8 cellular contexts compared by ENCODE assay signal in genomic region chr15:99305761-99306505, GRCh38. TPM values are rescaled to one million over a fixed set of nuclear protein-coding genes. Genes with fewer than 3 reads are reported as not detected.
DNase-seq lines count a peak whose midpoint lies in the region; ATAC-seq and TF ChIP-seq lines count a peak whose summit lies in the region.

No MANE protein-coding gene starts in this region.

- no peaks in the 10 kb centered on the region for H3K9me3 ChIP-seq in breast epithelium
- H3K9me3 ChIP-seq in right lobe of liver, result no peaks in the 10 kb centered on the region

- no peak for TF ChIP-seq CTCF in AG09319 (IDR thresholded peaks at IDR 0.05; ENCODE audit: low read depth, low read length)
- no peak for TF ChIP-seq CTCF in breast epithelium (IDR thresholded peaks at IDR 0.05)
- TF ChIP-seq CTCF in right lobe of liver (IDR thresholded peaks at IDR 0.05), result no peak

- ATAC-seq in right lobe of liver (peak; percentile 50 to 72 (median 62)), HG02678 (IDR thresholded peaks at IDR 0.05; ENCODE audit: unreplicated experiment) (no peak), GM18498 (IDR thresholded peaks at IDR 0.05; ENCODE audit: unreplicated experiment) (no peak), GM21576 (IDR thresholded peaks at IDR 0.05; ENCODE audit: unreplicated experiment) (no peak)

- no peaks in the 10 kb centered on the region for H3K4me1 ChIP-seq in breast epithelium
- H3K4me1 ChIP-seq in right lobe of liver, result peaks cover 0 to 26% (median 8%) of the 10 kb centered on the region in 4 donors

- H3K27me3 ChIP-seq in breast epithelium (no peaks in the 10 kb centered on the region), right lobe of liver (no peaks in the 10 kb centered on the region)

- 30% methylated on average over 8 of the region's 8 CpGs for WGBS in right lobe of liver (ENCODE audit: insufficient coverage, low coverage, low lambda C conversion rate, missing lambda C conversion rate)

- intact Hi-C loops in breast epithelium (cut with DNase I; ENCODE audit: low total_unique reads) (no loop called here), right lobe of liver (cut with DNase I) (no loop called here)

- H3K27ac ChIP-seq in breast epithelium (peak overlapping the region in 1 of 2 donors; percentile 31), right lobe of liver (peak overlapping the region in 2 of 3 donors; percentile 13 to 64)

- H3K4me3 ChIP-seq in breast epithelium (no peak overlapping the region), right lobe of liver (peak overlapping the region in 1 of 3 donors; percentile 22)

- DNase-seq in AG09319 (ENCODE audit: extremely low read depth, low read depth) (peak; percentile 64), NCI-H1694 (lab: John Stamatoyannopoulos, UW) (peak; percentile 28), breast epithelium (ENCODE audit: low spot score in 2 of 2) (peak; percentile 60 to 83), right lobe of liver (peak; percentile 67 to 73 (median 68)), T-helper 2 cell (no peak)

- no peak for TF ChIP-seq POLR2A in breast epithelium (IDR thresholded peaks at IDR 0.05)
- no peak for TF ChIP-seq POLR2A in right lobe of liver (IDR thresholded peaks at IDR 0.05)

- H3K36me3 ChIP-seq in breast epithelium (no peaks in the 10 kb centered on the region), right lobe of liver (no peaks in the 10 kb centered on the region)

RNA-seq across cellular contexts. Expression of gene LRRC28, which starts 54.7 kb away (rescaled TPM):
- total RNA-seq in breast epithelium (10 to 100 TPM; 24.3 to 52.2 (median 44.3) TPM), right lobe of liver (10 to 100 TPM; 21.8 to 70.1 (median 31.9) TPM)

RNA-seq across cellular contexts. Expression of gene TTC23, which starts 56.6 kb away (rescaled TPM):
- total RNA-seq in breast epithelium (10 to 100 TPM; 19.2 to 43.9 (median 29.5) TPM), right lobe of liver (10 to 100 TPM in 3 of 6 experiments, 1 to 10 TPM in 3; 6.1 to 18.4 (median 9.1) TPM)

Comparison
In these comparisons a context has a peak if more than half of its experiments do, and no peak if none do; other contexts are left out.
1. DNase-seq: peak in AG09319 (single experiment), NCI-H1694 (single experiment), breast epithelium (2 of 2) and right lobe of liver (3 of 3); none in T-helper 2 cell (0 of 5).
2. ATAC-seq: peak in right lobe of liver (4 of 4); none in HG02678 (single experiment), GM18498 (single experiment) and GM21576 (single experiment).